In genomic region chr19:4337906-4338440, GRCh38 we compare ENCODE assay signal across 8 cellular contexts. TPM values are rescaled to one million over a fixed set of nuclear protein-coding genes. Genes with fewer than 3 reads are reported as not detected.
DNase-seq lines count a peak whose midpoint lies in the region; ATAC-seq, FAIRE-seq and TF ChIP-seq lines count a peak whose summit lies in the region.

No MANE protein-coding gene starts in this region.

- peak overlapping the region; percentile 42 to 60 (median 50) for H3K4me3 ChIP-seq in esophagus muscularis mucosa
- H3K4me3 ChIP-seq in parathyroid adenoma (ENCODE audit: low read depth, low read length), result peak overlapping the region; percentile 74

- no peak for TF ChIP-seq EP300 in esophagus muscularis mucosa (IDR thresholded peaks at IDR 0.05)

- FAIRE-seq in H54 (lab: Jason Lieb, UNC), result no peak

- H3K36me3 ChIP-seq in esophagus muscularis mucosa (no peaks in the 10 kb centered on the region), parathyroid adenoma (ENCODE audit: control insufficient read depth, insufficient read depth, low read length) (no peaks in the 10 kb centered on the region)

- POLR2A ChIA-PET in GM10248 (lab: Yijun Ruan, JAX) (no interaction called here), RWPE1 (lab: Yijun Ruan, JAX; ENCODE audit: low non-redundant PET) (no interaction called here)

- intact Hi-C loops in esophagus muscularis mucosa (cut with DNase I), result no loop called here

- CTCF ChIA-PET in GM10248 (lab: Yijun Ruan, JAX), result interaction anchor here (2.2 to 3.9 kb wide), 2 partner anchors 14 to 105 kb away, joined by 4 to 21 read pairs; no protein-coding TSS in a partner anchor
- CTCF ChIA-PET in RWPE1 (lab: Yijun Ruan, JAX), result interaction anchor here (0.6 to 1.3 kb wide), 2 partner anchors 71 to 298 kb away, joined by 3 to 12 read pairs; no protein-coding TSS in a partner anchor

- DNase-seq in GM10248 (ENCODE audit: extremely low spot score) (peak; percentile 8), RWPE1 (ENCODE audit: low spot score) (no peak), esophagus muscularis mucosa (ENCODE audit: extremely low spot score) (no peak), H54 (ENCODE audit: insufficient read length, low spot score) (no peak)
- no peak for DNase-seq in activated CD4-positive, alpha-beta T cell treated with anti-CD3 and anti-CD28 coated beads for 1 hour

- H3K27ac ChIP-seq in RWPE1, result peak overlapping the region; percentile 82
- H3K27ac ChIP-seq in esophagus muscularis mucosa (replicated peaks in 1 of 4), result peak overlapping the region; percentile 18 to 52 (median 43)
- peak overlapping the region; percentile 75 for H3K27ac ChIP-seq in parathyroid adenoma

- H3K4me1 ChIP-seq in esophagus muscularis mucosa, result peaks cover 11 to 23% (median 18%) of the 10 kb centered on the region in 4 donors
- H3K4me1 ChIP-seq in parathyroid adenoma, result peaks cover 4% of the 10 kb centered on the region

- peak overlapping the region; percentile 99 for H2AFZ ChIP-seq in parathyroid adenoma

- no peaks in the 10 kb centered on the region for H3K27me3 ChIP-seq in esophagus muscularis mucosa
- no peaks in the 10 kb centered on the region for H3K27me3 ChIP-seq in parathyroid adenoma (ENCODE audit: control insufficient read depth, insufficient read depth, low read length)

- ATAC-seq in HG03520 (IDR thresholded peaks at IDR 0.05; ENCODE audit: unreplicated experiment), result no peak
- ATAC-seq in HG03025 (IDR thresholded peaks at IDR 0.05; ENCODE audit: low FRiP score, unreplicated experiment), result no peak

- no peaks in the 10 kb centered on the region for H3K79me2 ChIP-seq in parathyroid adenoma

- H3K9me3 ChIP-seq in esophagus muscularis mucosa (no peaks in the 10 kb centered on the region), parathyroid adenoma (ENCODE audit: control insufficient read depth, low read length) (no peaks in the 10 kb centered on the region)

- TF ChIP-seq POLR2A in esophagus muscularis mucosa (IDR thresholded peaks at IDR 0.05; ENCODE audit: low read depth), result no peak
- TF ChIP-seq POLR2A in H54 (IDR thresholded peaks at IDR 0.05; ENCODE audit: low read depth, low read length), result no peak

- H3K9ac ChIP-seq in parathyroid adenoma, result peak overlapping the region; percentile 25

- TF ChIP-seq CTCF in GM10248 (IDR thresholded peaks at IDR 0.05; ENCODE audit: control extremely low read depth, extremely low read depth, low read depth, missing control alignments), result no peak
- no peak for TF ChIP-seq CTCF in RWPE1 (conservative IDR thresholded peaks at IDR 0.05; ENCODE audit: low read depth)
- TF ChIP-seq CTCF in esophagus muscularis mucosa (IDR thresholded peaks at IDR 0.05), result no peak
- TF ChIP-seq CTCF in parathyroid adenoma (IDR thresholded peaks at IDR 0.05), result no peak

- 27% methylated on average over 14 of the region's 14 CpGs for WGBS in esophagus muscularis mucosa

- peak overlapping the region; percentile 99 for H3K4me2 ChIP-seq in parathyroid adenoma (ENCODE audit: low read length)

RNA-seq across cellular contexts. Expression of gene STAP2, which starts 0.7 kb away (rescaled TPM):
- total RNA-seq in esophagus muscularis mucosa, result 1 to 10 TPM in 2 of 4 donors, under 1 TPM in 1, not detected in 1; 0.52 to 3.3 (median 1.7) TPM

RNA-seq across cellular contexts. Expression of gene MPND, which starts 5.4 kb away (rescaled TPM):
- total RNA-seq in esophagus muscularis mucosa, result 1 to 10 TPM; 5.3 to 9.2 (median 7.6) TPM

RNA-seq across cellular contexts. Expression of gene FSD1, which starts 33.6 kb away (rescaled TPM):
- under 1 TPM in 2 of 4 donors, not detected in 2; 0.29 to 0.50 TPM for total RNA-seq in esophagus muscularis mucosa

RNA-seq across cellular contexts. Expression of gene TMIGD2, which starts 35.8 kb away (rescaled TPM):
- total RNA-seq in esophagus muscularis mucosa, result not detected

RNA-seq across cellular contexts. Expression of gene SHD, which starts 58.9 kb away (rescaled TPM):
- not detected for total RNA-seq in esophagus muscularis mucosa
